17 cellular contexts compared by ENCODE assay signal in genomic region chr3:126152458-126152857, GRCh38. TPM values are rescaled to one million over a fixed set of nuclear protein-coding genes. Genes with fewer than 3 reads are reported as not detected.
DNase-seq lines count a peak whose midpoint lies in the region; ATAC-seq, FAIRE-seq and TF ChIP-seq lines count a peak whose summit lies in the region.
"Had no signal": no experiment of that assay in that cellular context is flagged by ENCODE, and none has a peak within 500 bp of the region (broad histone marks: within the 10 kb centered on the region; RNA-seq: fewer than 3 reads in every experiment).

No MANE protein-coding gene starts in this region.

- ATAC-seq in right lobe of liver (no peak), HepG2 (no peak), HG03196 (IDR thresholded peaks at IDR 0.05; ENCODE audit: unreplicated experiment) (no peak)

- no peaks in the 10 kb centered on the region for H4K20me1 ChIP-seq in HepG2 (ENCODE audit: insufficient read depth, low read length)

- H3K4me1 ChIP-seq in right lobe of liver, result no peaks in the 10 kb centered on the region
- no peaks in the 10 kb centered on the region for H3K4me1 ChIP-seq in HepG2 (ENCODE audit: insufficient read depth, low read length)
- H3K4me1 ChIP-seq in esophagus muscularis mucosa, result no peaks in the 10 kb centered on the region
- H3K4me1 ChIP-seq in SJCRH30, result no peaks in the 10 kb centered on the region
- H3K4me1 ChIP-seq: BE2C had no signal

- TF ChIP-seq EP300 in HepG2 (IDR thresholded peaks at IDR 0.05; ENCODE audit: low read depth in 2 of 2, low read length in 2 of 2) (no peak), HepG2 (CRISPR knock-in tag; IDR thresholded peaks at IDR 0.05; ENCODE audit: borderline replicate concordance) (no peak), esophagus muscularis mucosa (IDR thresholded peaks at IDR 0.05) (no peak)

- H3K9me3 ChIP-seq in right lobe of liver (no peaks in the 10 kb centered on the region), HepG2 (ENCODE audit: low read length) (no peaks in the 10 kb centered on the region), esophagus muscularis mucosa (no peaks in the 10 kb centered on the region), SJCRH30 (replicated peaks) (no peaks in the 10 kb centered on the region)
- H3K9me3 ChIP-seq: BE2C had no signal

- H3K27ac ChIP-seq in right lobe of liver (no peak overlapping the region), HepG2 (ENCODE audit: extremely low read length, insufficient read depth, low read length) (no peak overlapping the region), esophagus muscularis mucosa (replicated peaks in 1 of 4) (no peak overlapping the region), SJCRH30 (no peak overlapping the region)

- 88% methylated on average over 2 of the region's 9 CpGs for WGBS in right lobe of liver (ENCODE audit: insufficient coverage, low coverage, low lambda C conversion rate, missing lambda C conversion rate)
- 95% methylated on average over 8 of the region's 9 CpGs for WGBS in HepG2 (ENCODE audit: low lambda C conversion rate)
- 88% methylated on average over 9 of the region's 9 CpGs for WGBS in esophagus muscularis mucosa

- POLR2A ChIA-PET in HepG2 (lab: Yijun Ruan, JAX), result no interaction called here

- H3K27me3 Mint-ChIP-seq in osteocyte (ENCODE audit: unreplicated experiment), result peaks cover 5% of the 10 kb centered on the region
- H3K27me3 Mint-ChIP-seq: CD4-positive, alpha-beta T cell had no signal

- H3K9ac ChIP-seq in HepG2 (ENCODE audit: insufficient read depth, low read depth, low read length), result no peak overlapping the region

- FAIRE-seq in HepG2 (lab: Jason Lieb, UNC), result no peak

- no peak overlapping the region for H3K4me3 Mint-ChIP-seq in osteocyte (ENCODE audit: unreplicated experiment)
- H3K4me3 Mint-ChIP-seq: CD4-positive, alpha-beta T cell; H9; IgD-negative memory B cell had no signal

- no peak for TF ChIP-seq POLR2A in right lobe of liver (IDR thresholded peaks at IDR 0.05)
- no peak for TF ChIP-seq POLR2A in HepG2 (IDR thresholded peaks at IDR 0.05; ENCODE audit: insufficient read depth in 1 of 2, low read depth in 2 of 2, low read length in 2 of 2)
- no peak for TF ChIP-seq POLR2A in esophagus muscularis mucosa (IDR thresholded peaks at IDR 0.05; ENCODE audit: low read depth)

- TF ChIP-seq CTCF in right lobe of liver (IDR thresholded peaks at IDR 0.05), result no peak
- TF ChIP-seq CTCF in HepG2 (CRISPR knock-in tag; IDR thresholded peaks at IDR 0.05), result no peak
- TF ChIP-seq CTCF in esophagus muscularis mucosa (IDR thresholded peaks at IDR 0.05), result no peak
- TF ChIP-seq CTCF in osteocyte (IDR thresholded peaks at IDR 0.05), result no peak

- H2AFZ ChIP-seq in HepG2 (ENCODE audit: low read length), result no peak overlapping the region

- H3K27ac Mint-ChIP-seq in osteocyte (ENCODE audit: unreplicated experiment), result no peak overlapping the region
- H3K27ac Mint-ChIP-seq: CD4-positive, alpha-beta T cell; H9; IgD-negative memory B cell had no signal

- no peaks in the 10 kb centered on the region for H3K9me3 Mint-ChIP-seq in osteocyte (ENCODE audit: unreplicated experiment)
- H3K9me3 Mint-ChIP-seq: CD4-positive, alpha-beta T cell; H9; IgD-negative memory B cell had no signal

- H3K79me2 ChIP-seq in HepG2 (ENCODE audit: insufficient read depth, low read length), result no peaks in the 10 kb centered on the region

- H3K27me3 ChIP-seq in right lobe of liver (no peaks in the 10 kb centered on the region), HepG2 (ENCODE audit: control insufficient read depth in 1 of 2, insufficient read depth in 2 of 2, low read length in 2 of 2) (no peaks in the 10 kb centered on the region), esophagus muscularis mucosa (no peaks in the 10 kb centered on the region), SJCRH30 (0 out of 2 replicates have a peak, but pooled peaks cover 3% of the 10 kb centered on the region)
- H3K27me3 ChIP-seq: BE2C had no signal

- CTCF ChIA-PET in HepG2 (lab: Yijun Ruan, JAX; ENCODE audit: low intra/inter-chr PET ratio, low total read pairs), result no interaction called here

- H3K4me1 Mint-ChIP-seq in osteocyte (ENCODE audit: unreplicated experiment), result no peaks in the 10 kb centered on the region
- H3K4me1 Mint-ChIP-seq: H9 had no signal

- H3K36me3 Mint-ChIP-seq in osteocyte (ENCODE audit: unreplicated experiment), result no peaks in the 10 kb centered on the region
- H3K36me3 Mint-ChIP-seq: IgD-negative memory B cell had no signal

- no peak for TF ChIP-seq RAD21 in HepG2 (CRISPR knock-in tag; IDR thresholded peaks at IDR 0.05)

- DNase-seq in right lobe of liver (peak in 2 of 3 donors; percentile 37 to 51), HepG2 (ENCODE audit: low spot score) (no peak), esophagus muscularis mucosa (ENCODE audit: extremely low spot score) (peak; percentile 39), osteocyte (ENCODE audit: extremely low spot score, unreplicated experiment) (peak; percentile 82), SJCRH30 (no peak), NCI-H1105 (lab: John Stamatoyannopoulos, UW) (no peak)
- DNase-seq: ACHN; BE2C; CD4-positive, alpha-beta T cell; H9; NCI-H1105 treated with DMSO at 0.1 percent for 48 hours; NCI-H1694 treated with DMSO at 0.1 percent for 48 hours; NCI-H226; NCI-H524 treated with DMSO at 0.1 percent for 48 hours; SHP77 had no signal

- H3K36me3 ChIP-seq in right lobe of liver (peaks cover 0 to 100% (median 48%) of the 10 kb centered on the region in 4 donors), HepG2 (replicated peaks in 1 of 2; ENCODE audit: control insufficient read depth in 1 of 2, insufficient read depth in 2 of 2, low read length in 2 of 2) (peaks cover 7 to 20% of the 10 kb centered on the region in 2 experiments; a peak in 3 of 5 replicates), esophagus muscularis mucosa (peaks cover 0 to 43% (median 22%) of the 10 kb centered on the region in 4 donors), SJCRH30 (no peaks in the 10 kb centered on the region)
- H3K36me3 ChIP-seq: BE2C had no signal

- BruUV-seq in HepG2 (replicated peaks; lab: Mats Ljungman, UMichigan), result no TSS peak

- intact Hi-C loops in right lobe of liver (cut with DNase I) (no loop called here), HepG2 (cut with micrococcal nuclease; ENCODE audit: unreplicated experiment) (no loop called here), esophagus muscularis mucosa (cut with DNase I) (no loop called here)

- H3K4me2 ChIP-seq in HepG2 (ENCODE audit: low read depth, low read length), result no peak overlapping the region

- no peak overlapping the region for H3K4me3 ChIP-seq in right lobe of liver
- H3K4me3 ChIP-seq in HepG2 (replicated peaks in 1 of 3; ENCODE audit: insufficient read depth in 1 of 3, low read depth in 2 of 3, low read length in 3 of 3), result no peak overlapping the region
- H3K4me3 ChIP-seq in esophagus muscularis mucosa, result no peak overlapping the region
- no peak overlapping the region for H3K4me3 ChIP-seq in SJCRH30

- in situ Hi-C loops in HepG2 (cut with HindIII; ENCODE audit: extremely low pct_ligation_motif_present, low pct_unique_long_range_greater_than_20kb), result no loop called here

TF ChIP-seq in HepG2, 621 proteins besides CTCF, POLR2A, EP300 and RAD21 (continues in another document):
- TF ChIP-seq IKZF1 (IDR thresholded peaks at IDR 0.05) (no peak), ZNF569 (CRISPR knock-in tag; IDR thresholded peaks at IDR 0.05; ENCODE audit: borderline replicate concordance) (no peak), PLSCR1 (CRISPR knock-in tag; IDR thresholded peaks at IDR 0.05; ENCODE audit: borderline replicate concordance) (no peak)

RNA-seq across cellular contexts. Expression of gene ALDH1L1, which starts 27.9 kb away (rescaled TPM):
- total RNA-seq in right lobe of liver, result 100 to 1,000 TPM in 5 of 6 experiments, 10 to 100 TPM in 1; 94.9 to 962 (median 353) TPM
- 20.8 and 28.7 TPM in 2 replicates for total RNA-seq in HepG2 (2016; rRNA removed; fragmentation: Illumina TruSeq; extraction: Trizol)
- total RNA-seq in HepG2 (2016; cell fraction: cytosol; rRNA removed; fragmentation: Illumina TruSeq; extraction: Trizol; ENCODE audit: low read depth), result 5.0 and 5.4 TPM in 2 replicates
- 19.2 and 30.5 TPM in 2 replicates for total RNA-seq in HepG2 (2016; cell fraction: insoluble cytoplasmic fraction; rRNA removed; fragmentation: Illumina TruSeq; extraction: Trizol)
- total RNA-seq in HepG2 (2016; cell fraction: membrane; rRNA removed; fragmentation: Illumina TruSeq; extraction: Trizol), result 7.0 and 9.4 TPM in 2 replicates
- 31.8 and 38.2 TPM in 2 replicates for total RNA-seq in HepG2 (2016; cell fraction: nucleus; rRNA removed; fragmentation: Illumina TruSeq; extraction: Trizol)
- polyA plus RNA-seq in HepG2 (2011; rRNA removed), result 10.5 and 11.2 TPM in 2 replicates
- polyA plus RNA-seq in HepG2 (2011; cell fraction: cytosol; rRNA removed), result 7.0 and 9.9 TPM in 2 replicates
- 20.7 and 30.5 TPM in 2 replicates for polyA plus RNA-seq in HepG2 (2011; cell fraction: nucleus; rRNA removed)
- 19.0 TPM in 2 replicates for polyA plus RNA-seq in HepG2 (2012)
- polyA plus RNA-seq in HepG2 (2016; cell fraction: cytosol; fragmentation: Illumina TruSeq; extraction: Trizol; ENCODE audit: low read depth), result 2.5 and 2.7 TPM in 2 replicates
- 18.2 and 19.3 TPM in 2 replicates for polyA plus RNA-seq in HepG2 (2016; cell fraction: insoluble cytoplasmic fraction; fragmentation: Illumina TruSeq; extraction: Trizol; ENCODE audit: low read depth)
- polyA plus RNA-seq in HepG2 (2016; cell fraction: membrane; fragmentation: Illumina TruSeq; extraction: Trizol; ENCODE audit: low read depth), result 2.9 and 5.1 TPM in 2 replicates
- 40.2 and 43.0 TPM in 2 replicates for polyA plus RNA-seq in HepG2 (2016; cell fraction: nucleus; fragmentation: Illumina TruSeq; extraction: Trizol; ENCODE audit: insufficient read depth, low read depth)
- 0.05 and 25.1 TPM in 2 replicates for polyA minus RNA-seq in HepG2 (2011; rRNA and poly(A)+ RNA removed; ENCODE audit: low replicate concordance)
- polyA minus RNA-seq in HepG2 (2011; cell fraction: cytosol; rRNA and poly(A)+ RNA removed), result 6.9 and 7.7 TPM in 2 replicates
- polyA minus RNA-seq in HepG2 (2011; cell fraction: nucleus; rRNA and poly(A)+ RNA removed), result 20.6 and 24.5 TPM in 2 replicates
- 10 to 100 TPM; 19.2 to 39.9 (median 25.9) TPM for total RNA-seq in esophagus muscularis mucosa
- 1.4 and 1.5 TPM in 2 replicates for total RNA-seq in osteocyte
- 0.05 and 0.08 TPM in 2 replicates for total RNA-seq in SJCRH30 (2014; rRNA removed; shearing (Covaris generic))
- total RNA-seq: CD4-positive, alpha-beta T cell had no signal
- polyA plus RNA-seq: IgD-negative memory B cell had no signal

Comparison
In these comparisons a context has a peak if more than half of its experiments do, and no peak if none do; other contexts are left out.
1. DNase-seq: peak in right lobe of liver (2 of 3), esophagus muscularis mucosa (single experiment) and osteocyte (single experiment); none in HepG2 (single experiment), SJCRH30 (0 of 2) and NCI-H1105 (single experiment).